Comparison of ENCODE assay signal across 8 cellular contexts in genomic region chr17:352421-353212, GRCh38. TPM values are rescaled to one million over a fixed set of nuclear protein-coding genes. Genes with fewer than 3 reads are reported as not detected.
DNase-seq lines count a peak whose midpoint lies in the region; ATAC-seq and TF ChIP-seq lines count a peak whose summit lies in the region.

A gene with protein sequence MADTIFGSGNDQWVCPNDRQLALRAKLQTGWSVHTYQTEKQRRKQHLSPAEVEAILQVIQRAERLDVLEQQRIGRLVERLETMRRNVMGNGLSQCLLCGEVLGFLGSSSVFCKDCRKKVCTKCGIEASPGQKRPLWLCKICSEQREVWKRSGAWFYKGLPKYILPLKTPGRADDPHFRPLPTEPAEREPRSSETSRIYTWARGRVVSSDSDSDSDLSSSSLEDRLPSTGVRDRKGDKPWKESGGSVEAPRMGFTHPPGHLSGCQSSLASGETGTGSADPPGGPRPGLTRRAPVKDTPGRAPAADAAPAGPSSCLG (minus strand): TSS chr17:352807. CDS start chr17:327543, 25,264 bp downstream.

- DNase-seq in NCI-H2107 treated with DMSO at 0.1 percent for 48 hours (lab: John Stamatoyannopoulos, UW; ENCODE audit: unreplicated experiment) (peak; percentile 40), NCI-H2107 (lab: John Stamatoyannopoulos, UW) (no peak), breast epithelium (ENCODE audit: low spot score in 2 of 2) (peak; percentile 30 to 77), right lobe of liver (peak; percentile 81 to 87 (median 84)), upper lobe of right lung (peak; percentile 89), posterior vena cava (ENCODE audit: low spot score) (no peak)
- no peak for DNase-seq in activated CD8-positive, alpha-beta T cell treated with anti-CD3 and anti-CD28 coated beads for 36 hours

- no peak for TF ChIP-seq POLR2A in breast epithelium (IDR thresholded peaks at IDR 0.05)
- peak; percentile 74 for TF ChIP-seq POLR2A in right lobe of liver (IDR thresholded peaks at IDR 0.05)

- no peak for TF ChIP-seq CTCF in breast epithelium (IDR thresholded peaks at IDR 0.05)
- TF ChIP-seq CTCF in right lobe of liver (IDR thresholded peaks at IDR 0.05), result no peak
- TF ChIP-seq CTCF in upper lobe of right lung (IDR thresholded peaks at IDR 0.05), result no peak
- TF ChIP-seq CTCF in activated CD8-positive, alpha-beta T cell treated with anti-CD3 and anti-CD28 coated beads for 36 hours (IDR thresholded peaks at IDR 0.05), result no peak

- intact Hi-C loops in breast epithelium (cut with DNase I; ENCODE audit: low total_unique reads), result no loop called here
- intact Hi-C loops in right lobe of liver (cut with DNase I), result no loop called here
- intact Hi-C loops in upper lobe of right lung (cut with DNase I), result no loop called here
- intact Hi-C loops in posterior vena cava (cut with DNase I), result loop anchor here in 1 of 2 donors (10.0 kb wide), 1 partner anchor 148 kb away; no protein-coding TSS in a partner anchor
- intact Hi-C loops in activated CD8-positive, alpha-beta T cell treated with anti-CD3 and anti-CD28 coated beads for 36 hours (cut with micrococcal nuclease), result no loop called here

- peaks cover 5% of the 10 kb centered on the region for H3K9me3 Mint-ChIP-seq in activated CD8-positive, alpha-beta T cell treated with anti-CD3 and anti-CD28 coated beads for 36 hours

- H3K4me1 Mint-ChIP-seq in activated CD8-positive, alpha-beta T cell treated with anti-CD3 and anti-CD28 coated beads for 36 hours (ENCODE audit: low read depth), result peaks cover 2% of the 10 kb centered on the region

- H3K4me1 ChIP-seq in breast epithelium (peaks cover 7 to 11% of the 10 kb centered on the region in 2 donors), right lobe of liver (peaks cover 0 to 70% (median 29%) of the 10 kb centered on the region in 4 donors), upper lobe of right lung (peaks cover 57% of the 10 kb centered on the region)

- H3K27ac ChIP-seq in breast epithelium, result peak within 1 kb of the TSS; percentile 73 to 95
- peak within 1 kb of the TSS; percentile 88 to 96 (median 93) for H3K27ac ChIP-seq in right lobe of liver
- peak within 1 kb of the TSS; percentile 87 for H3K27ac ChIP-seq in upper lobe of right lung

- peak; percentile 49 to 62 (median 56) for ATAC-seq in right lobe of liver
- ATAC-seq in upper lobe of right lung, result peak; percentile 65
- ATAC-seq in GM21737 (IDR thresholded peaks at IDR 0.05; ENCODE audit: unreplicated experiment), result no peak
- no peak for ATAC-seq in activated CD8-positive, alpha-beta T cell treated with anti-CD3 and anti-CD28 coated beads for 36 hours

- CTCF ChIA-PET in activated CD8-positive, alpha-beta T cell treated with anti-CD3 and anti-CD28 coated beads for 36 hours (lab: Charles Lee), result no interaction called here

- H3K9me3 ChIP-seq in breast epithelium (no peaks in the 10 kb centered on the region), right lobe of liver (no peaks in the 10 kb centered on the region), upper lobe of right lung (no peaks in the 10 kb centered on the region)

- no peaks in the 10 kb centered on the region for H3K27me3 ChIP-seq in breast epithelium
- no peaks in the 10 kb centered on the region for H3K27me3 ChIP-seq in right lobe of liver
- no peaks in the 10 kb centered on the region for H3K27me3 ChIP-seq in upper lobe of right lung

- no peaks in the 10 kb centered on the region for H3K27me3 Mint-ChIP-seq in activated CD8-positive, alpha-beta T cell treated with anti-CD3 and anti-CD28 coated beads for 36 hours

- H3K4me3 Mint-ChIP-seq in activated CD8-positive, alpha-beta T cell treated with anti-CD3 and anti-CD28 coated beads for 36 hours, result no peak within 1 kb of the TSS

- peaks cover 2% of the 10 kb centered on the region for H3K36me3 Mint-ChIP-seq in activated CD8-positive, alpha-beta T cell treated with anti-CD3 and anti-CD28 coated beads for 36 hours (ENCODE audit: low read depth)

- H3K27ac Mint-ChIP-seq in activated CD8-positive, alpha-beta T cell treated with anti-CD3 and anti-CD28 coated beads for 36 hours, result no peak within 1 kb of the TSS

- H3K4me3 ChIP-seq in breast epithelium (peak within 1 kb of the TSS in 2 of 3 donors; percentile 11 to 45), right lobe of liver (peak within 1 kb of the TSS; percentile 30 to 56 (median 55)), upper lobe of right lung (peak within 1 kb of the TSS; percentile 25)

- WGBS in right lobe of liver (ENCODE audit: insufficient coverage, low coverage, low lambda C conversion rate, missing lambda C conversion rate), result 14% methylated on average over 12 of the region's 22 CpGs

- POLR2A ChIA-PET in activated CD8-positive, alpha-beta T cell treated with anti-CD3 and anti-CD28 coated beads for 36 hours (lab: Charles Lee), result no interaction called here

- no peaks in the 10 kb centered on the region for H3K36me3 ChIP-seq in breast epithelium
- no peaks in the 10 kb centered on the region for H3K36me3 ChIP-seq in right lobe of liver
- H3K36me3 ChIP-seq in upper lobe of right lung, result no peaks in the 10 kb centered on the region

RNA-seq across cellular contexts. Expression of the gene that starts here (rescaled TPM):
- total RNA-seq in breast epithelium (10 to 100 TPM in 2 of 3 donors, 1 to 10 TPM in 1; 9.6 to 15.7 (median 15.4) TPM), right lobe of liver (10 to 100 TPM; 17.6 to 74.0 (median 25.7) TPM), upper lobe of right lung (33.3 TPM), posterior vena cava (10 to 100 TPM in 1 of 2 donors, 1 to 10 TPM in 1; 9.7 to 11.2 TPM)
- 1 to 10 TPM in 1 of 2 experiments, under 1 TPM in 1; 0.72 to 1.1 TPM for total RNA-seq in activated CD8-positive, alpha-beta T cell treated with anti-CD3 and anti-CD28 coated beads for 36 hours

Comparison
In these comparisons a context has a peak if more than half of its experiments do, and no peak if none do; other contexts are left out.
1. RNA of the gene that starts here (total RNA-seq): 33.3 TPM in upper lobe of right lung (single experiment), 17.6 to 74.0 TPM in right lobe of liver, 9.6 to 15.7 TPM in breast epithelium and 9.7 to 11.2 TPM in posterior vena cava; 0.72 to 1.1 TPM in activated CD8-positive, alpha-beta T cell treated with anti-CD3 and anti-CD28 coated beads for 36 hours; every median in the first group is over 4 times any median in the second.
2. DNase-seq: peak in NCI-H2107 treated with DMSO at 0.1 percent for 48 hours (single experiment), breast epithelium (2 of 2), right lobe of liver (3 of 3) and upper lobe of right lung (single experiment); none in NCI-H2107 (single experiment), posterior vena cava (single experiment) and activated CD8-positive, alpha-beta T cell treated with anti-CD3 and anti-CD28 coated beads for 36 hours (single experiment).
3. ATAC-seq: peak in right lobe of liver (4 of 4) and upper lobe of right lung (single experiment); none in GM21737 (single experiment) and activated CD8-positive, alpha-beta T cell treated with anti-CD3 and anti-CD28 coated beads for 36 hours (single experiment).
4. Peak in every context shown above with its lines, with median percentiles within 50 percentile points of each other: H3K27ac ChIP-seq and H3K4me3 ChIP-seq.